8 cellular contexts compared by ENCODE assay signal in the genomic region with DNA sequence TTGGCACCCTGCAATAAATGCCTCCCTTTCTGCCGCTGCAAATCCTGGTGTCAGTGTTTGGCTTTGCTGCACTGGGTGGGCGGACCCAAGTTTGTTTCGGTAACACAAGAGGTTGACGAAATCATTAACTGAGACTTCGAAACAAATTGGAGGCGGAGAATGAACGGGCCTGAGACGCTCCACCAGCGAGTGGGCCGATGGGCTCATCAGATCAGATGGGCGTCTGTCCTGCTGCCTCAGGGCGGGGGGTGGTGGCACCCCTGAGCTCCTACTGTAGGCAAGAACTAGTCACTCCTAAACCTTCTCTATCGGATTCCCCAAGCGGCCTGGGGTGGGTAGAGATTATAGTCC. TPM values are rescaled to one million over a fixed set of nuclear protein-coding genes. Genes with fewer than 3 reads are reported as not detected.
DNase-seq lines count a peak whose midpoint lies in the region; ATAC-seq, FAIRE-seq and TF ChIP-seq lines count a peak whose summit lies in the region.

No MANE protein-coding gene starts in this region.

- no peaks in the 10 kb centered on the region for H3K27me3 Mint-ChIP-seq in activated CD8-positive, alpha-beta T cell treated with anti-CD3 and anti-CD28 coated beads for 36 hours

- H3K27ac Mint-ChIP-seq in activated CD8-positive, alpha-beta T cell treated with anti-CD3 and anti-CD28 coated beads for 36 hours, result peak overlapping the region; percentile 64

- POLR2A ChIA-PET in activated CD8-positive, alpha-beta T cell treated with anti-CD3 and anti-CD28 coated beads for 36 hours (lab: Charles Lee), result interaction anchor here (2.2 kb wide), 1 partner anchor 17 kb away, joined by 7 read pairs; no protein-coding TSS in a partner anchor

- H3K4me1 Mint-ChIP-seq in activated CD8-positive, alpha-beta T cell treated with anti-CD3 and anti-CD28 coated beads for 36 hours (ENCODE audit: low read depth), result peaks cover 16% of the 10 kb centered on the region

- H3K4me3 ChIP-seq in pancreas, result peak overlapping the region in 2 of 4 donors; percentile 64 to 79

- H3K36me3 Mint-ChIP-seq in activated CD8-positive, alpha-beta T cell treated with anti-CD3 and anti-CD28 coated beads for 36 hours (ENCODE audit: low read depth), result no peaks in the 10 kb centered on the region

- H3K4me1 ChIP-seq in pancreas, result peaks cover 0 to 23% (median 0%) of the 10 kb centered on the region in 3 donors

- peak overlapping the region; percentile 77 for H3K4me3 Mint-ChIP-seq in activated CD8-positive, alpha-beta T cell treated with anti-CD3 and anti-CD28 coated beads for 36 hours

- no peaks in the 10 kb centered on the region for H3K36me3 ChIP-seq in pancreas

- intact Hi-C loops in activated CD8-positive, alpha-beta T cell treated with anti-CD3 and anti-CD28 coated beads for 36 hours (cut with micrococcal nuclease), result no loop called here
- intact Hi-C loops in Right ventricle myocardium superior (cut with DNase I) (no loop called here), pancreas (cut with DNase I) (no loop called here)

- peaks cover 5% of the 10 kb centered on the region for H3K9me3 Mint-ChIP-seq in activated CD8-positive, alpha-beta T cell treated with anti-CD3 and anti-CD28 coated beads for 36 hours

- no peak for ATAC-seq in activated CD8-positive, alpha-beta T cell treated with anti-CD3 and anti-CD28 coated beads for 36 hours
- ATAC-seq in Right ventricle myocardium superior (ENCODE audit: poor library complexity), result peak; percentile 22
- ATAC-seq in pancreas, result peak in 2 of 4 donors; percentile 1 to 19
- no peak for ATAC-seq in HG02623 (IDR thresholded peaks at IDR 0.05; ENCODE audit: unreplicated experiment)
- ATAC-seq in HG03139 (IDR thresholded peaks at IDR 0.05; ENCODE audit: unreplicated experiment), result no peak

- DNase-seq in stimulated activated CD4-positive, alpha-beta T cell treated with anti-CD3 and anti-CD28 coated beads, Interleukin-12 subunit alpha, Interleukin-12 subunit beta, amount 100 ng/mL, for 4 hours, result peak; percentile 14
- no peak for DNase-seq in stimulated activated CD4-positive, alpha-beta T cell treated with anti-CD3 and anti-CD28 coated beads, Interleukin-1b, Interleukin-23, amount 100 ng/mL, for 48 hours
- peak; percentile 39 for DNase-seq in activated CD8-positive, alpha-beta T cell treated with anti-CD3 and anti-CD28 coated beads for 36 hours
- DNase-seq in Right ventricle myocardium superior (peak; percentile 72), pancreas (peak in 1 of 6 donors; percentile 34), NCI-H2196 (lab: John Stamatoyannopoulos, UW; ENCODE audit: unreplicated experiment) (no peak)

- 57 to 65% methylated on average over 14 of the region's 14 CpGs for WGBS in pancreas, 2 donors

- CTCF ChIA-PET in activated CD8-positive, alpha-beta T cell treated with anti-CD3 and anti-CD28 coated beads for 36 hours (lab: Charles Lee), result interaction anchor here (0.5 to 5.0 kb wide), 5 partner anchors 12 to 146 kb away, joined by 3 to 35 read pairs (median 5); no protein-coding TSS in a partner anchor

- TF ChIP-seq CTCF in activated CD8-positive, alpha-beta T cell treated with anti-CD3 and anti-CD28 coated beads for 36 hours (IDR thresholded peaks at IDR 0.05), result no peak
- no peak for TF ChIP-seq CTCF in pancreas (IDR thresholded peaks at IDR 0.05)

- H3K27me3 ChIP-seq in pancreas, result no peaks in the 10 kb centered on the region

- no peaks in the 10 kb centered on the region for H3K9me3 ChIP-seq in pancreas

- no peak for FAIRE-seq in pancreas (lab: Jason Lieb, UNC)

- H3K27ac ChIP-seq in pancreas, result peak overlapping the region; percentile 68 to 92 (median 78)

RNA-seq across cellular contexts. Expression of a gene that starts 0.9 kb away (rescaled TPM):
- 1 to 10 TPM; 1.6 to 2.2 TPM for total RNA-seq in activated CD8-positive, alpha-beta T cell treated with anti-CD3 and anti-CD28 coated beads for 36 hours
- total RNA-seq in Right ventricle myocardium superior, result 2.6 TPM
- 10 to 100 TPM in 2 of 6 donors, 1 to 10 TPM in 4; 3.3 to 11.0 (median 7.3) TPM for total RNA-seq in pancreas
- 1 to 10 TPM; 3.7 to 4.0 TPM for polyA plus RNA-seq in pancreas

RNA-seq across cellular contexts. Expression of a gene that starts 31.7 kb away (rescaled TPM):
- total RNA-seq in activated CD8-positive, alpha-beta T cell treated with anti-CD3 and anti-CD28 coated beads for 36 hours, result not detected
- not detected for total RNA-seq in Right ventricle myocardium superior
- under 1 TPM in 1 of 6 donors, not detected in 5; 0.85 TPM for total RNA-seq in pancreas
- polyA plus RNA-seq in pancreas, result not detected

RNA-seq across cellular contexts. Expression of a gene that starts 36.8 kb away (rescaled TPM):
- not detected for total RNA-seq in activated CD8-positive, alpha-beta T cell treated with anti-CD3 and anti-CD28 coated beads for 36 hours
- not detected for total RNA-seq in Right ventricle myocardium superior
- under 1 TPM in 2 of 6 donors, not detected in 4; 0.69 to 0.78 TPM for total RNA-seq in pancreas
- polyA plus RNA-seq in pancreas, result under 1 TPM in 1 of 2 donors, not detected in 1; 0.61 TPM

Comparison
In these comparisons a context has a peak if more than half of its experiments do, and no peak if none do; other contexts are left out.
1. DNase-seq: peak in stimulated activated CD4-positive, alpha-beta T cell treated with anti-CD3 and anti-CD28 coated beads, Interleukin-12 subunit alpha, Interleukin-12 subunit beta, amount 100 ng/mL, for 4 hours (single experiment), activated CD8-positive, alpha-beta T cell treated with anti-CD3 and anti-CD28 coated beads for 36 hours (single experiment) and Right ventricle myocardium superior (single experiment); none in stimulated activated CD4-positive, alpha-beta T cell treated with anti-CD3 and anti-CD28 coated beads, Interleukin-1b, Interleukin-23, amount 100 ng/mL, for 48 hours (single experiment) and NCI-H2196 (single experiment).